In the genomic region with DNA sequence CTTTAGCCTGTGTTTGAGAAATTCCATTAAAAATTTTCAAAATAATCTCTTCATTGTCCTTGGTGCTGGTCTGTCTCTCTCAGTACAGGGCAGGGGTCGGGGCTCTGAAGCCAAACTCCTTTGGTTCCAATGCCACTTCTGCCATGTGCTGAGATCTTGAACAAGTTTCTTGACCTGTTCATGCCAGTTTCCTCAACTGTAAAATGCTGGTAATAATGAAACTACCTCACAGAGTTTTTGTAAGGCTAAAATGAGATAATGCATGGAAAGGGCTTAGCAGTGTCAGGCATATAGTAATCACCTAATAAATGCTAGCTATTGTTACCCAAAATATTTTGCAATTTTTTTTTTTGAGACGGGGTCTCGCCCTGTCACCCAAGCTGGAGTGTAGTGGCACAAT, we compare ENCODE assay signal across 21 cellular contexts. TPM values are rescaled to one million over a fixed set of nuclear protein-coding genes. Genes with fewer than 3 reads are reported as not detected.
"Had no signal": no experiment of that assay in that cellular context is flagged by ENCODE, and none has a peak within 500 bp of the region (broad histone marks: within the 10 kb centered on the region; RNA-seq: fewer than 3 reads in every experiment).

No MANE protein-coding gene starts in this region.

- H3K4me3 Mint-ChIP-seq: activated naive CD8-positive, alpha-beta T cell; activated T-cell treated with anti-CD3 and anti-CD28 coated beads, Interleukin-2, amount 50 U/mL, for 24 hours; naive thymus-derived CD4-positive, alpha-beta T cell had no signal

- H3K4me3 ChIP-seq: body of pancreas, esophagus squamous epithelium, heart right ventricle, right atrium auricular region, smooth muscle cell, suprapubic skin, tibial artery had no signal

- ATAC-seq: activated CD4-positive, CD25-positive, alpha-beta regulatory T cell treated with anti-CD3 and anti-CD28 coated beads, Interleukin-2, amount 50 U/mL, for 24 hours; body of pancreas; heart right ventricle; naive thymus-derived CD4-positive, alpha-beta T cell had no signal

- DNase-seq: activated effector memory CD4-positive, alpha-beta T cell treated with Interleukin-2 at 50 U/mL for 16 hours; activated naive CD4-positive, alpha-beta T cell treated with Interleukin-2 at 50 U/mL for 16 hours; activated T-cell treated with anti-CD3 and anti-CD28 coated beads, Interleukin-2, amount 50 U/mL, for 24 hours; aorta; body of pancreas; dermis blood vessel endothelial cell; effector CD4-positive, alpha-beta T cell; esophagus squamous epithelium; heart right ventricle; midbrain; naive thymus-derived CD4-positive, alpha-beta T cell; stimulated activated naive CD4-positive, alpha-beta T cell; T1000; tibial artery; WERI-Rb-1 had no signal

- H3K4me1 ChIP-seq: body of pancreas, right atrium auricular region, suprapubic skin had no signal

- H3K27ac ChIP-seq: body of pancreas, epithelial cell of prostate, esophagus squamous epithelium, heart right ventricle, right atrium auricular region, suprapubic skin, tibial artery, WERI-Rb-1 had no signal

- H3K27me3 Mint-ChIP-seq: activated naive CD8-positive, alpha-beta T cell; activated T-cell treated with anti-CD3 and anti-CD28 coated beads, Interleukin-2, amount 50 U/mL, for 24 hours; naive thymus-derived CD4-positive, alpha-beta T cell had no signal

- H3K9me3 ChIP-seq: body of pancreas, esophagus squamous epithelium, heart right ventricle, right atrium auricular region, suprapubic skin, tibial artery had no signal

- H3K27me3 ChIP-seq: body of pancreas, esophagus squamous epithelium, heart right ventricle, right atrium auricular region, suprapubic skin, tibial artery had no signal

- H3K9me3 Mint-ChIP-seq: activated T-cell treated with anti-CD3 and anti-CD28 coated beads, Interleukin-2, amount 50 U/mL, for 24 hours; naive thymus-derived CD4-positive, alpha-beta T cell had no signal

- H3K36me3 ChIP-seq: right atrium auricular region, tibial artery had no signal

- H3K4me2 ChIP-seq: smooth muscle cell had no signal

RNA-seq across cellular contexts. Expression of a gene that starts 51.5 kb away (rescaled TPM):
- polyA plus RNA-seq: aorta had no signal
